17 cellular contexts compared by ENCODE assay signal in genomic region chr22:46463435-46464227, GRCh38.
DNase-seq lines count a peak whose midpoint lies in the region; ATAC-seq, FAIRE-seq and TF ChIP-seq lines count a peak whose summit lies in the region.
"Had no signal": no experiment of that assay in that cellular context is flagged by ENCODE, and none has a peak within 500 bp of the region (broad histone marks: within the 10 kb centered on the region; RNA-seq: fewer than 3 reads in every experiment).

No MANE protein-coding gene starts in this region.

- H2BK5ac ChIP-seq in H1 (ENCODE audit: low read depth, low read length): peak overlapping the region; percentile 30; the same call in 1 of the 2 replicates

- TF ChIP-seq RAD21 in H1 (IDR thresholded peaks at IDR 0.05 in 1 of 2, conservative IDR thresholded peaks at IDR 0.05 in 1 of 2; ENCODE audit: low read depth in 2 of 2, low read length in 2 of 2): no peak

- no peak overlapping the region for H4K91ac ChIP-seq in H1 (replicated peaks; ENCODE audit: insufficient read length, low read length)

- peaks cover 6% of the 10 kb centered on the region for H3K4me1 ChIP-seq in OCI-LY7 (ENCODE audit: insufficient read depth, low read length, poor library complexity, severe bottlenecking)
- peaks cover 0 to 3% (median 0%) of the 10 kb centered on the region in 4 experiments; a peak in 2 of 7 replicates for H3K4me1 ChIP-seq in H1 (replicated peaks in 1 of 4; ENCODE audit: control insufficient read depth in 3 of 4, insufficient read depth in 4 of 4, low read length in 3 of 4)
- peaks cover 20% of the 10 kb centered on the region for H3K4me1 ChIP-seq in keratinocyte (ENCODE audit: control insufficient read depth, extremely low read depth, insufficient read depth, low read length)
- H3K4me1 ChIP-seq: HAP-1 had no signal

- no peaks in the 10 kb centered on the region for H3K9me1 ChIP-seq in keratinocyte (ENCODE audit: control insufficient read depth, extremely low read depth, insufficient read depth, low read length)

- no peaks in the 10 kb centered on the region for H4K20me1 ChIP-seq in OCI-LY7 (ENCODE audit: insufficient read depth, low read length)
- peaks cover 0 to 4% of the 10 kb centered on the region in 2 experiments for H4K20me1 ChIP-seq in H1 (replicated peaks in 1 of 2; ENCODE audit: control insufficient read depth in 1 of 2, insufficient read depth in 2 of 2, low read length in 2 of 2)
- H4K20me1 ChIP-seq in keratinocyte (ENCODE audit: control insufficient read depth, extremely low read depth, insufficient read depth, low read length): no peaks in the 10 kb centered on the region

- no peak overlapping the region for H4K5ac ChIP-seq in H1 (ENCODE audit: insufficient read length, low read depth, low read length)

- no TSS peak for BruUV-seq in OCI-LY7 (replicated peaks; lab: Mats Ljungman, UMichigan)

- 91% methylated on average over 50 of the region's 70 CpGs; no CpG with 5 or more reads in 1 of the 2 experiments for WGBS in H1 (ENCODE audit: extremely low coverage in 1 of 2, insufficient coverage in 1 of 2, insufficient read length in 1 of 2, insufficient replicate concordance in 2 of 2, low coverage in 1 of 2, low lambda C conversion rate in 2 of 2, missing lambda C conversion rate in 1 of 2), 2 experiments

- no peak for TF ChIP-seq EP300 in H1 (IDR thresholded peaks at IDR 0.05; ENCODE audit: borderline replicate concordance in 1 of 2, low read depth in 2 of 2, low read length in 2 of 2)

- H3K9me3 ChIP-seq in OCI-LY7 (ENCODE audit: low read length) (no peaks in the 10 kb centered on the region), H1 (ENCODE audit: insufficient read depth in 2 of 2, low read depth in 1 of 2, low read length in 1 of 2) (no peaks in the 10 kb centered on the region), keratinocyte (ENCODE audit: control insufficient read depth, low read depth, low read length) (no peaks in the 10 kb centered on the region)
- H3K9me3 ChIP-seq: HAP-1 had no signal

- H2AFZ ChIP-seq in OCI-LY7 (ENCODE audit: low read length) (no peak overlapping the region), H1 (ENCODE audit: low read length) (no peak overlapping the region), keratinocyte (ENCODE audit: control insufficient read depth, low read length) (no peak overlapping the region)

- no peaks in the 10 kb centered on the region for H3K9me2 ChIP-seq in OCI-LY7 (ENCODE audit: insufficient read depth, low read length)

- H2BK120ac ChIP-seq in H1 (replicated peaks; ENCODE audit: low read depth, low read length): no peak overlapping the region

- H3K23me2 ChIP-seq in H1 (ENCODE audit: low read depth, low read length): no peaks in the 10 kb centered on the region

- no peak overlapping the region for H2BK20ac ChIP-seq in H1 (ENCODE audit: low read length)

- H3K56ac ChIP-seq in H1 (replicated peaks; ENCODE audit: insufficient read length, low read depth, low read length): no peak overlapping the region

- no peak overlapping the region; a peak in 1 of 7 replicates for H3K9ac ChIP-seq in H1 (replicated peaks in 1 of 4; ENCODE audit: extremely low read depth in 1 of 4, low read depth in 3 of 4, low read length in 3 of 4)
- peak overlapping the region; percentile 14 for H3K9ac ChIP-seq in keratinocyte (ENCODE audit: control insufficient read depth, extremely low read depth, insufficient read depth, low read length)

- H3K79me1 ChIP-seq in H1 (ENCODE audit: low read depth, low read length): no peaks in the 10 kb centered on the region

- H3K18ac ChIP-seq in H1 (ENCODE audit: extremely low read depth, low read length): no peak overlapping the region

- H3K36me3 ChIP-seq in OCI-LY7 (ENCODE audit: insufficient read depth, low read length): no peaks in the 10 kb centered on the region
- H3K36me3 ChIP-seq in H1 (ENCODE audit: control insufficient read depth in 2 of 4, insufficient read depth in 4 of 4, low read length in 3 of 4): no peaks in the 10 kb centered on the region; a peak in 1 of 8 replicates
- H3K36me3 ChIP-seq in keratinocyte (ENCODE audit: control insufficient read depth in 2 of 2, extremely low read depth in 1 of 2, insufficient read depth in 2 of 2, low read length in 2 of 2): peaks cover 5 to 16% of the 10 kb centered on the region in 2 experiments

- no peak for FAIRE-seq in H1 (lab: Jason Lieb, UNC)
- FAIRE-seq in keratinocyte (lab: Jason Lieb, UNC): no peak

- POLR2A ChIA-PET in OCI-LY7 (lab: Charles Lee): no interaction called here
- POLR2A ChIA-PET in H1 (lab: Charles Lee; ENCODE audit: partially characterized antibody): interaction anchor here (0.8 kb wide), 1 partner anchor 24 kb away, joined by 3 read pairs; no protein-coding TSS in a partner anchor

- H4K8ac ChIP-seq in H1 (ENCODE audit: extremely low read depth, insufficient read depth, low read length): peak overlapping the region; percentile 0; the same call in 1 of the 2 replicates

- H2AK5ac ChIP-seq in H1 (ENCODE audit: low read depth, low read length): no peak overlapping the region

- no peak for TF ChIP-seq POLR2A in H1 (IDR thresholded peaks at IDR 0.05; ENCODE audit: control extremely low read depth in 1 of 2, low read depth in 2 of 2, low read length in 2 of 2)

- no peak overlapping the region for H3K4me3 ChIP-seq in OCI-LY7 (ENCODE audit: low read depth, low read length, poor library complexity, severe bottlenecking)
- no peak overlapping the region for H3K4me3 ChIP-seq in H1 (ENCODE audit: extremely low read depth in 1 of 4, insufficient read depth in 2 of 4, low read depth in 3 of 4, low read length in 4 of 4)
- no peak overlapping the region for H3K4me3 ChIP-seq in keratinocyte (ENCODE audit: control insufficient read depth in 2 of 3, extremely low read depth in 1 of 3, insufficient read depth in 2 of 3, low read depth in 1 of 3, low read length in 3 of 3)
- H3K4me3 ChIP-seq: HAP-1 had no signal

- dilution Hi-C loops in keratinocyte (cut with MboI; ENCODE audit: extremely low pct_ligation_motif_present, low sequenced_read_pairs): no loop called here

- H3K27me3 ChIP-seq in H1 (replicated peaks in 1 of 4; ENCODE audit: control insufficient read depth in 3 of 4, extremely low read depth in 1 of 4, insufficient read depth in 3 of 4, low read length in 3 of 4) (no peaks in the 10 kb centered on the region), keratinocyte (ENCODE audit: control insufficient read depth, extremely low read depth, insufficient read depth, low read length) (no peaks in the 10 kb centered on the region)

- H3K79me2 ChIP-seq in OCI-LY7 (ENCODE audit: insufficient read depth, low read depth, low read length) (no peaks in the 10 kb centered on the region), H1 (ENCODE audit: control insufficient read depth in 1 of 2, insufficient read depth in 2 of 2, low read length in 2 of 2) (no peaks in the 10 kb centered on the region), keratinocyte (ENCODE audit: control insufficient read depth, insufficient read depth, low read length) (peaks cover 21% of the 10 kb centered on the region)

- H3K14ac ChIP-seq in H1 (ENCODE audit: insufficient read length): no peak overlapping the region

- no peak overlapping the region for H3K23ac ChIP-seq in H1 (ENCODE audit: insufficient read length)

- H3K4me2 ChIP-seq in OCI-LY7 (ENCODE audit: low read length): no peak overlapping the region
- H3K4me2 ChIP-seq in H1 (ENCODE audit: insufficient read depth in 1 of 2, low read depth in 2 of 2, low read length in 2 of 2): no peak overlapping the region; a peak in 1 of 4 replicates
- peak overlapping the region; percentile 62 for H3K4me2 ChIP-seq in keratinocyte (ENCODE audit: control insufficient read depth, extremely low read depth, insufficient read depth, low read depth, low read length)

- TF ChIP-seq CTCF in OCI-LY7 (conservative IDR thresholded peaks at IDR 0.05; ENCODE audit: low read length) (no peak), H1 (IDR thresholded peaks at IDR 0.05; ENCODE audit: control extremely low read depth in 1 of 3, insufficient read depth in 1 of 3, low read depth in 1 of 3, low read length in 3 of 3) (no peak), keratinocyte (optimal IDR thresholded peaks at IDR 0.05 in 1 of 3, IDR thresholded peaks at IDR 0.05 in 1 of 3, conservative IDR thresholded peaks at IDR 0.05 in 1 of 3; ENCODE audit: extremely low read depth in 1 of 3, insufficient read depth in 2 of 3, low read length in 3 of 3) (no peak)

- ATAC-seq in GM21825 (IDR thresholded peaks at IDR 0.05; ENCODE audit: unreplicated experiment) (no peak), HG03159 (IDR thresholded peaks at IDR 0.05; ENCODE audit: unreplicated experiment) (no peak)
- ATAC-seq: Panc1 had no signal

- intact Hi-C loops in OCI-LY7 (cut with micrococcal nuclease; ENCODE audit: unreplicated experiment): no loop called here

- no peak overlapping the region for H3K4ac ChIP-seq in H1 (replicated peaks; ENCODE audit: insufficient read length, low read depth, low read length)

- DNase-seq in OCI-LY7 (ENCODE audit: low spot score): peak; percentile 11
- no peak for DNase-seq in H1 (ENCODE audit: low read depth in 1 of 2, low spot score in 2 of 2)
- no peak for DNase-seq in keratinocyte (ENCODE audit: low read depth, low spot score)
- no peak for DNase-seq in DMS153 (lab: John Stamatoyannopoulos, UW)
- no peak for DNase-seq in HuH-7.5 (ENCODE audit: low spot score)
- DNase-seq: DND-41, Karpas-422, MM.1S, NCI-H2081 treated with DMSO at 0.1 percent for 48 hours, NCI-H524, Right ventricle myocardium superior, SW 1271 had no signal

- H3K27ac ChIP-seq in OCI-LY7 (ENCODE audit: low read depth, low read length, poor library complexity, severe bottlenecking): no peak overlapping the region
- H3K27ac ChIP-seq in H1 (ENCODE audit: low read depth, low read length): no peak overlapping the region
- peak overlapping the region; percentile 83 for H3K27ac ChIP-seq in keratinocyte (ENCODE audit: control insufficient read depth, insufficient read depth, low read length)
- H3K27ac ChIP-seq: HL-60 had no signal

- CTCF ChIA-PET in OCI-LY7 (lab: Charles Lee; ENCODE audit: unreplicated experiment): no interaction called here
- CTCF ChIA-PET in H1 (lab: Charles Lee; ENCODE audit: partially characterized antibody): interaction anchor here (0.6 kb wide), 3 partner anchors 52 to 1533 kb away, joined by 3 to 4 read pairs (median 3); no protein-coding TSS in a partner anchor

- no peak overlapping the region for H2BK15ac ChIP-seq in H1 (ENCODE audit: low read length)

- no peak overlapping the region for H2BK12ac ChIP-seq in H1 (ENCODE audit: low read depth, low read length)

TF ChIP-seq in H1, 55 proteins besides CTCF, POLR2A, EP300 and RAD21 (continues in another document):
- no peak for TF ChIP-seq CHD1 (IDR thresholded peaks at IDR 0.05; ENCODE audit: low read depth, low read length)
- TF ChIP-seq RBBP5 (IDR thresholded peaks at IDR 0.05; ENCODE audit: borderline replicate concordance, low read depth, low read length): no peak
- no peak for TF ChIP-seq SUZ12 (IDR thresholded peaks at IDR 0.05; ENCODE audit: low read length)
- no peak for TF ChIP-seq JUN (IDR thresholded peaks at IDR 0.05; ENCODE audit: low read depth, low read length)
- no peak for TF ChIP-seq RXRA (IDR thresholded peaks at IDR 0.05; ENCODE audit: insufficient read depth, low read depth, low read length)
- TF ChIP-seq ASH2L (IDR thresholded peaks at IDR 0.05; ENCODE audit: low read length): no peak
- no peak for TF ChIP-seq CHD2 (IDR thresholded peaks at IDR 0.05; ENCODE audit: low read length)
